24 cellular contexts compared by ENCODE assay signal in the genomic region with DNA sequence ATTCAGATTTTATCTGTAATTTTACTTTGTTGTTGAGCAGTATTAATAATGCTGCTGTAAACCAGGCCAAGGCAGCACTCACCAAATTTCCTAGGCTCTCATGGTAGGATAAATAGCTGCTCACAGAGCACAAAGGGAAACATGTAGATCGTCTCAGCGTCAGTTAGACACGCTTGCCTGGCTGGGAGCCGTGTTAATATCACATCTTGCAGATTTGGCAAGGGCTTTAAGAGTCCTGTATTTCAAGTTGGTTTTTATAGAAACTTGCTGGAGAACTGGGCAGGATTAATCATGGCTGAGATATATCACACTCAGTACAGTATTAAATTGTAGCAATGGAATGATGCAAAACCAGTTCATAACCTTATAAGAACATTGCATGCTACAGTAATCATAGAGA.
"Had no signal": no experiment of that assay in that cellular context is flagged by ENCODE, and none has a peak within 500 bp of the region (broad histone marks: within the 10 kb centered on the region; RNA-seq: fewer than 3 reads in every experiment).

No MANE protein-coding gene starts in this region.

- DNase-seq: activated B cell treated with CpG ODN at 0.5 μM for 24 hours; activated CD4-positive, alpha-beta T cell treated with anti-CD3 and anti-CD28 coated beads for 48 hours; activated CD8-positive, alpha-beta memory T cell treated with anti-CD3 and anti-CD28 coated beads, Interleukin-2, amount 50 U/mL, for 4 hours; activated CD8-positive, alpha-beta T cell treated with anti-CD3 and anti-CD28 coated beads, Interleukin-2, amount 10 ng/mL, durations not matched to agents 7 days and 5 days; activated gamma-delta T cell; activated naive CD8-positive, alpha-beta T cell treated with anti-CD3 and anti-CD28 coated beads for 36 hours; activated T-cell treated with anti-CD3 and anti-CD28 coated beads, Interleukin-2, amount 50 U/mL, for 48 hours; amygdala; effector CD4-positive, alpha-beta T cell; psoas muscle; SJCRH30; stimulated activated CD4-positive, alpha-beta T cell treated with anti-CD3 and anti-CD28 coated beads, Interleukin-4, amount 100 ng/mL, for 24 hours; stimulated activated CD8-positive, alpha-beta memory T cell treated with anti-CD3 and anti-CD28 coated beads, Interleukin-4, amount 100 ng/mL, for 48 hours; stimulated activated naive CD4-positive, alpha-beta T cell treated with Interleukin-2 at 50 U/mL for 16 hours; T-helper 2 cell; upper lobe of left lung had no signal

- H3K4me3 Mint-ChIP-seq: activated B cell treated with CpG ODN at 0.5 μM for 24 hours; activated CD8-positive, alpha-beta T cell treated with anti-CD3 and anti-CD28 coated beads, Interleukin-2, amount 10 ng/mL, durations not matched to agents 7 days and 5 days; activated naive CD8-positive, alpha-beta T cell treated with anti-CD3 and anti-CD28 coated beads for 36 hours; central memory CD8-positive, alpha-beta T cell; memory B cell had no signal

- H3K27ac Mint-ChIP-seq: activated B cell treated with CpG ODN at 0.5 μM for 24 hours; activated CD8-positive, alpha-beta T cell treated with anti-CD3 and anti-CD28 coated beads, Interleukin-2, amount 10 ng/mL, durations not matched to agents 7 days and 5 days; activated naive CD8-positive, alpha-beta T cell treated with anti-CD3 and anti-CD28 coated beads for 36 hours; memory B cell had no signal

- H3K9me3 ChIP-seq: body of pancreas, SJCRH30, suprapubic skin had no signal

- H3K36me3 ChIP-seq: heart left ventricle, SJCRH30, suprapubic skin, upper lobe of left lung had no signal

- H3K27me3 ChIP-seq: body of pancreas, heart left ventricle, suprapubic skin, upper lobe of left lung had no signal

- H3K27ac ChIP-seq: body of pancreas, coronary artery, psoas muscle, SJCRH30, skin epidermis, suprapubic skin, upper lobe of left lung had no signal

- H3K9me3 Mint-ChIP-seq: activated naive CD8-positive, alpha-beta T cell treated with anti-CD3 and anti-CD28 coated beads for 36 hours had no signal

- H3K4me1 Mint-ChIP-seq: activated B cell treated with CpG ODN at 0.5 μM for 24 hours; activated naive CD8-positive, alpha-beta T cell treated with anti-CD3 and anti-CD28 coated beads for 36 hours; central memory CD8-positive, alpha-beta T cell; memory B cell had no signal

- H3K36me3 Mint-ChIP-seq: activated naive CD8-positive, alpha-beta T cell treated with anti-CD3 and anti-CD28 coated beads for 36 hours; memory B cell had no signal

- H3K27me3 Mint-ChIP-seq: activated B cell treated with CpG ODN at 0.5 μM for 24 hours, memory B cell had no signal

- ATAC-seq: activated CD8-positive, alpha-beta T cell treated with anti-CD3 and anti-CD28 coated beads, Interleukin-2, amount 10 ng/mL, durations not matched to agents 7 days and 5 days; body of pancreas; heart left ventricle; left lobe of liver; psoas muscle had no signal

- H3K4me3 ChIP-seq: body of pancreas, coronary artery, heart left ventricle, psoas muscle, SJCRH30, skin epidermis, suprapubic skin, upper lobe of left lung had no signal

- H3K4me1 ChIP-seq: psoas muscle, SJCRH30, suprapubic skin, upper lobe of left lung had no signal
